24 cellular contexts compared by ENCODE assay signal in genomic region chr11:112928136-112928535, GRCh38.
"Had no signal": no experiment of that assay in that cellular context is flagged by ENCODE, and none has a peak within 500 bp of the region (broad histone marks: within the 10 kb centered on the region; RNA-seq: fewer than 3 reads in every experiment).

No MANE protein-coding gene starts in this region.

- H3K9me3 Mint-ChIP-seq: central memory CD8-positive, alpha-beta T cell; neural crest cell had no signal

- H3K27me3 Mint-ChIP-seq: naive B cell had no signal

- H3K4me1 ChIP-seq: esophagus squamous epithelium, gastrocnemius medialis, lower lobe of right lung had no signal

- ATAC-seq: activated CD8-positive, alpha-beta T cell treated with anti-CD3 and anti-CD28 coated beads, Interleukin-2, amount 10 ng/mL, durations not matched to agents 7 days and 5 days; activated naive CD4-positive, alpha-beta T cell treated with anti-CD3 and anti-CD28 coated beads, Interleukin-2, amount 50 U/mL, for 72 hours; gastrocnemius medialis; left lobe of liver; lower lobe of right lung; stimulated activated naive B cell treated with anti-CD40 and anti-IgM and Interleukin-4, amounts not matched to agents 10 μg/mL and 1 μg/mL and 100 μg/mL, for 72 hours had no signal

- H3K27ac ChIP-seq: coronary artery, esophagus squamous epithelium, gastrocnemius medialis, lower lobe of right lung had no signal

- H3K27ac Mint-ChIP-seq: activated CD8-positive, alpha-beta T cell treated with anti-CD3 and anti-CD28 coated beads, Interleukin-2, amount 10 ng/mL, durations not matched to agents 7 days and 5 days; activated naive CD4-positive, alpha-beta T cell treated with anti-CD3 and anti-CD28 coated beads, Interleukin-2, amount 50 U/mL, for 72 hours; naive B cell; stimulated activated naive B cell treated with anti-CD40 and anti-IgM and Interleukin-4, amounts not matched to agents 10 μg/mL and 1 μg/mL and 100 μg/mL, for 72 hours; type B pancreatic cell had no signal

- DNase-seq: activated CD4-positive, alpha-beta T cell treated with anti-CD3 and anti-CD28 coated beads for 1 hour; activated CD4-positive, alpha-beta T cell treated with anti-CD3 and anti-CD28 coated beads, Interleukin-2, amount 50 U/mL, for 1 hour; activated CD8-positive, alpha-beta T cell treated with anti-CD3 and anti-CD28 coated beads, Interleukin-2, amount 10 ng/mL, durations not matched to agents 7 days and 5 days; activated gamma-delta T cell treated with Interleukin-2 at 50 U/mL for 16 hours; aorta; esophagus squamous epithelium; gastrocnemius medialis; head of caudate nucleus; hypothalamus; lower lobe of right lung; mesendoderm; naive B cell; occipital lobe; posterior cingulate gyrus; stimulated activated CD4-positive, alpha-beta T cell treated with anti-CD3 and anti-CD28 coated beads, Interleukin-2, amount 100 ng/mL, for 48 hours; stimulated activated CD8-positive, alpha-beta memory T cell treated with anti-CD3 and anti-CD28 coated beads, Interleukin-4, amount 100 ng/mL, for 48 hours; stimulated activated naive B cell treated with anti-CD40 and anti-IgM and Interleukin-4, amounts not matched to agents 10 μg/mL and 1 μg/mL and 100 μg/mL, for 72 hours; T-helper 1 cell had no signal

- H3K36me3 Mint-ChIP-seq: naive B cell; stimulated activated naive B cell treated with anti-CD40 and anti-IgM and Interleukin-4, amounts not matched to agents 10 μg/mL and 1 μg/mL and 100 μg/mL, for 72 hours; type B pancreatic cell had no signal

- H3K4me1 Mint-ChIP-seq: central memory CD8-positive, alpha-beta T cell; naive B cell; stimulated activated naive B cell treated with anti-CD40 and anti-IgM and Interleukin-4, amounts not matched to agents 10 μg/mL and 1 μg/mL and 100 μg/mL, for 72 hours had no signal

- H3K4me3 Mint-ChIP-seq: activated CD8-positive, alpha-beta T cell treated with anti-CD3 and anti-CD28 coated beads, Interleukin-2, amount 10 ng/mL, durations not matched to agents 7 days and 5 days; central memory CD8-positive, alpha-beta T cell; naive B cell; neural crest cell; stimulated activated naive B cell treated with anti-CD40 and anti-IgM and Interleukin-4, amounts not matched to agents 10 μg/mL and 1 μg/mL and 100 μg/mL, for 72 hours; type B pancreatic cell had no signal

- H3K9me3 ChIP-seq: esophagus squamous epithelium, gastrocnemius medialis, lower lobe of right lung had no signal

- H3K4me3 ChIP-seq: coronary artery, esophagus squamous epithelium, gastrocnemius medialis, lower lobe of right lung had no signal

- H3K36me3 ChIP-seq: esophagus squamous epithelium, gastrocnemius medialis, lower lobe of right lung had no signal

- H3K27me3 ChIP-seq: gastrocnemius medialis had no signal
